In the genomic region with DNA sequence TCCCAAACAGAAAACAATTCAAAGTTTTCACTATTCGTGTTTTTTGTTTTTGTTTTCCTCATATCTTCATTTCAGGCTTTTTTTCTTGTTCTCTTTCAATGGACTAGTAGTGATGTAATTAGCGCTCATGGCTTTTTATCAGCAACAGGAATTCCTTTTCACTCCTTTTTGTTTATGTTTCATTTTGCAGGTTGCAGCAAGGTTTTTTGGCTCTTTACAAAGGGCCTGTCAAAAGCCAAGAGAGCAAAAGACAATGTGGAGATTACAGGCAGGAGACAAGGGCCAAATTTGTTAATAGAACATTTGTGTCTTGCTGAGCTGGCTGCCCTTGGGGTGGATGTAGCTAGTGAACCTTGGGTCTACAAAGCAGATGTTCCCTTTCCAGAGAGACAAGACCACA, we compare ENCODE assay signal across 16 cellular contexts.
"Had no signal": no experiment of that assay in that cellular context is flagged by ENCODE, and none has a peak within 500 bp of the region (broad histone marks: within the 10 kb centered on the region; RNA-seq: fewer than 3 reads in every experiment).

No MANE protein-coding gene starts in this region.

- H3K36me3 Mint-ChIP-seq: naive thymus-derived CD8-positive, alpha-beta T cell had no signal

- H3K27ac ChIP-seq: heart left ventricle, ovary had no signal

- H3K27ac Mint-ChIP-seq: effector memory CD8-positive, alpha-beta T cell; naive thymus-derived CD8-positive, alpha-beta T cell had no signal

- FAIRE-seq: small intestine had no signal

- H3K36me3 ChIP-seq: heart left ventricle, ovary had no signal

- H3K4me1 Mint-ChIP-seq: naive thymus-derived CD8-positive, alpha-beta T cell; neural crest cell had no signal

- H3K4me3 ChIP-seq: heart left ventricle, mucosa of descending colon, ovary had no signal

- H3K27me3 Mint-ChIP-seq: effector memory CD8-positive, alpha-beta T cell; naive thymus-derived CD8-positive, alpha-beta T cell had no signal

- ATAC-seq: effector memory CD8-positive, alpha-beta T cell; heart left ventricle; mucosa of descending colon; naive thymus-derived CD8-positive, alpha-beta T cell had no signal

- H3K4me3 Mint-ChIP-seq: effector memory CD8-positive, alpha-beta T cell; naive thymus-derived CD8-positive, alpha-beta T cell; neural crest cell had no signal

- H3K4me1 ChIP-seq: heart left ventricle had no signal

- H3K27me3 ChIP-seq: heart left ventricle, ovary had no signal

- H3K9me3 Mint-ChIP-seq: neural crest cell had no signal

- DNase-seq: cortex of kidney; effector memory CD8-positive, alpha-beta T cell; erythroblast; heart left ventricle; hippocampal formation; kidney glomerular epithelial cell; mucosa of descending colon; naive thymus-derived CD8-positive, alpha-beta T cell; nucleus accumbens; ovary; right cardiac atrium; small intestine; stimulated activated CD4-positive, alpha-beta T cell treated with anti-CD3 and anti-CD28 coated beads, Interleukin-12 subunit alpha, Interleukin-12 subunit beta, amount 100 ng/mL, for 4 hours; stimulated activated naive CD4-positive, alpha-beta T cell treated with Interleukin-2 at 50 U/mL for 16 hours; trophoblast cell had no signal

- H3K9me3 ChIP-seq: heart left ventricle, mucosa of descending colon, ovary had no signal
